14 cellular contexts compared by ENCODE assay signal in the genomic region with DNA sequence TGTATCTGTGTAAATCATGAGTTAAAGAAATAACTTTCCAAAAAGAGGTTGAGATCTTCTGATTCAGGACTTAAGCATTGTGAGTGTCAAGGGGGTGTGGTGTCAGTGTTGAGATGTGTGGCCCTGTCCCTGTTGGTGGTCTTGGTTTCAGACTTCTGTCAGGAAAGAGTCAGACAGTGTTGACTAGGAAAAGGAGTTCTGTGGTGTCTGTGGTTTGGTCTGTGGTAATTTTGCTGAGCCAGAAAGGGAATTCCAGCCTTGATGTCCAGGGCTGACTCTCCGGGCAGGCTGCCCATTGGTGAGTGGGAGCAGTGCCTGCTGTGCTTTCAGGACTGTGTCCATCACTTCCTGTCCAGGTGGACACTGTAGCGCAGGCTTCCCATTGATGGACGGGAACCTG. TPM values are rescaled to one million over a fixed set of nuclear protein-coding genes. Genes with fewer than 3 reads are reported as not detected.
DNase-seq lines count a peak whose midpoint lies in the region; ATAC-seq and TF ChIP-seq lines count a peak whose summit lies in the region.
"Had no signal": no experiment of that assay in that cellular context is flagged by ENCODE, and none has a peak within 500 bp of the region (broad histone marks: within the 10 kb centered on the region; RNA-seq: fewer than 3 reads in every experiment).

No MANE protein-coding gene starts in this region.

- DNase-seq in NCI-H748 (lab: John Stamatoyannopoulos, UW; ENCODE audit: unreplicated experiment), result peak; percentile 42
- DNase-seq in NCI-H748 treated with DMSO at 0.1 percent for 48 hours (lab: John Stamatoyannopoulos, UW), result no peak
- DNase-seq in SJSA1 (ENCODE audit: low read depth in 1 of 2, low spot score in 2 of 2), result peak; percentile 98
- peak; percentile 86 for DNase-seq in fibroblast of the aortic adventitia (ENCODE audit: low read depth)
- DNase-seq in testis, result peak; percentile 46
- DNase-seq in activated CD4-positive, alpha-beta T cell treated with anti-CD3 and anti-CD28 coated beads, Interleukin-2, amount 50 U/mL, for 48 hours, result no peak
- no peak for DNase-seq in retina
- DNase-seq: NCI-H1694 treated with DMSO at 0.1 percent for 48 hours; stimulated activated CD4-positive, alpha-beta T cell treated with anti-CD3 and anti-CD28 coated beads, Interleukin-4, amount 100 ng/mL, for 1 hour had no signal

- no peak overlapping the region for H3K4me3 ChIP-seq in SJSA1
- H3K4me3 ChIP-seq in fibroblast of the aortic adventitia (ENCODE audit: low read depth, low read length), result no peak overlapping the region
- H3K4me3 ChIP-seq in testis, result no peak overlapping the region

- H3K36me3 ChIP-seq in SJSA1 (no peaks in the 10 kb centered on the region), testis (ENCODE audit: low read depth, missing control alignments) (no peaks in the 10 kb centered on the region)

- TF ChIP-seq POLR2A in testis (IDR thresholded peaks at IDR 0.05), result no peak

- H3K27me3 ChIP-seq in SJSA1 (replicated peaks) (peaks cover 16% of the 10 kb centered on the region), testis (no peaks in the 10 kb centered on the region)

- H3K9me3 ChIP-seq in SJSA1 (replicated peaks), result no peaks in the 10 kb centered on the region
- H3K9me3 ChIP-seq in testis, result no peaks in the 10 kb centered on the region

- TF ChIP-seq CTCF in fibroblast of the aortic adventitia (IDR thresholded peaks at IDR 0.05; ENCODE audit: insufficient read depth, low read length) (no peak), testis (IDR thresholded peaks at IDR 0.05) (no peak)

- intact Hi-C loops in testis (cut with DNase I; ENCODE audit: low total_unique reads), result no loop called here

- 24 to 43% methylated on average over 3 of the region's 3 CpGs for WGBS in testis, 2 donors

- ATAC-seq in HG03095 (IDR thresholded peaks at IDR 0.05; ENCODE audit: unreplicated experiment), result no peak
- ATAC-seq: activated naive CD4-positive, alpha-beta T cell treated with anti-CD3 and anti-CD28 coated beads, Interleukin-2, amount 50 U/mL, for 72 hours had no signal

- H3K4me1 ChIP-seq in SJSA1 (replicated peaks) (peaks cover 46% of the 10 kb centered on the region), testis (no peaks in the 10 kb centered on the region)

- H3K27ac ChIP-seq in SJSA1, result no peak overlapping the region
- H3K27ac ChIP-seq in testis, result no peak overlapping the region
- H3K27ac ChIP-seq: HL-60 had no signal

RNA-seq across cellular contexts. Expression of gene IGFL4, which starts 39.8 kb away (rescaled TPM):
- total RNA-seq in SJSA1 (2014; rRNA removed; shearing (Covaris generic)), result not detected in 2 replicates
- total RNA-seq in fibroblast of the aortic adventitia (ENCODE audit: low replicate concordance) (0.27 and 0.74 TPM in 2 replicates), testis (under 1 TPM; 0.56 to 0.79 TPM)
- 0.37 TPM for polyA plus RNA-seq in testis (ENCODE audit: insufficient read depth, low read depth, low replicate concordance)
- total RNA-seq: activated naive CD4-positive, alpha-beta T cell treated with anti-CD3 and anti-CD28 coated beads, Interleukin-2, amount 50 U/mL, for 72 hours; subcutaneous adipose tissue had no signal

RNA-seq across cellular contexts. Expression of gene IGFL3, which starts 43.9 kb away (rescaled TPM):
- not detected in 2 replicates for total RNA-seq in SJSA1 (2014; rRNA removed; shearing (Covaris generic))
- total RNA-seq in fibroblast of the aortic adventitia (ENCODE audit: low replicate concordance) (not detected in 2 replicates), testis (not detected)
- polyA plus RNA-seq in testis (ENCODE audit: insufficient read depth, low read depth, low replicate concordance), result not detected
- total RNA-seq: activated naive CD4-positive, alpha-beta T cell treated with anti-CD3 and anti-CD28 coated beads, Interleukin-2, amount 50 U/mL, for 72 hours; subcutaneous adipose tissue had no signal
- polyA plus RNA-seq: neural cell had no signal

RNA-seq across cellular contexts. Expression of gene PGLYRP1, which starts 57.7 kb away (rescaled TPM):
- not detected in 2 replicates for total RNA-seq in SJSA1 (2014; rRNA removed; shearing (Covaris generic))
- not detected in 2 replicates for total RNA-seq in fibroblast of the aortic adventitia (ENCODE audit: low replicate concordance)
- total RNA-seq in testis, result not detected
- polyA plus RNA-seq in testis (ENCODE audit: insufficient read depth, low read depth, low replicate concordance), result not detected
- total RNA-seq: activated naive CD4-positive, alpha-beta T cell treated with anti-CD3 and anti-CD28 coated beads, Interleukin-2, amount 50 U/mL, for 72 hours; subcutaneous adipose tissue had no signal
- polyA plus RNA-seq: neural cell had no signal

Comparison
In these comparisons a context has a peak if more than half of its experiments do, and no peak if none do; other contexts are left out.
1. DNase-seq: peak in NCI-H748 (single experiment), SJSA1 (2 of 2), fibroblast of the aortic adventitia (single experiment) and testis (single experiment); none in NCI-H748 treated with DMSO at 0.1 percent for 48 hours (single experiment), activated CD4-positive, alpha-beta T cell treated with anti-CD3 and anti-CD28 coated beads, Interleukin-2, amount 50 U/mL, for 48 hours (0 of 2) and retina (single experiment).